In the genomic region with DNA sequence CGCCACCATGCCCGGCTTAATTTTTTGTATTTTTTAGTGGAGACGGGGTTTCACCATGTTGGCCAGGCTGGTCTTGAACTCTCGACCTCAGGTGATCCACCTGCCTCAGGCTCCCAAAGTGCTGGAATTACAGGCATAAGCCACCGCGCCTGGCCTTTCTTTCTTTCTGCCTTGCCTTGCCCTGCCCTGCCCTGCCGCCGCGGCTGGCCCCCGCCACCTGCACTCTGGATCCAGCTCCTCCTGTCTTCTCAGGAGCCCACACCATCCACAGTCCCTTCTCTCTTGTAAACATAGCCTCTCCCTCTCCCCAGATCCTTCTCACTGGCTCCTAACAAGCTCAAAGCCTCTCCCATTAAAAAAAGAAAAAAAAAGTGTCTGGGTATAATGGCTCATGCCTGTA, we compare ENCODE assay signal across 8 cellular contexts. TPM values are rescaled to one million over a fixed set of nuclear protein-coding genes. Genes with fewer than 3 reads are reported as not detected.
"Had no signal": no experiment of that assay in that cellular context is flagged by ENCODE, and none has a peak within 500 bp of the region (broad histone marks: within the 10 kb centered on the region; RNA-seq: fewer than 3 reads in every experiment).

No MANE protein-coding gene starts in this region.

RNA-seq across cellular contexts. Expression of gene NKAIN1, which starts 44.4 kb away (rescaled TPM):
- total RNA-seq: activated B cell treated with CpG ODN at 0.5 μM for 24 hours; activated CD8-positive, alpha-beta T cell treated with anti-CD3 and anti-CD28 coated beads for 36 hours; activated T-helper 17 cell treated with anti-CD3 and anti-CD28 coated beads, Interleukin-2, amount 50 U/mL, for 72 hours; dermis microvascular lymphatic vessel endothelial cell; esophagus muscularis mucosa; gastroesophageal sphincter; glomerular endothelial cell; T-helper 17 cell had no signal
